ENCODE assay signal across 1 cellular context in the genomic region with DNA sequence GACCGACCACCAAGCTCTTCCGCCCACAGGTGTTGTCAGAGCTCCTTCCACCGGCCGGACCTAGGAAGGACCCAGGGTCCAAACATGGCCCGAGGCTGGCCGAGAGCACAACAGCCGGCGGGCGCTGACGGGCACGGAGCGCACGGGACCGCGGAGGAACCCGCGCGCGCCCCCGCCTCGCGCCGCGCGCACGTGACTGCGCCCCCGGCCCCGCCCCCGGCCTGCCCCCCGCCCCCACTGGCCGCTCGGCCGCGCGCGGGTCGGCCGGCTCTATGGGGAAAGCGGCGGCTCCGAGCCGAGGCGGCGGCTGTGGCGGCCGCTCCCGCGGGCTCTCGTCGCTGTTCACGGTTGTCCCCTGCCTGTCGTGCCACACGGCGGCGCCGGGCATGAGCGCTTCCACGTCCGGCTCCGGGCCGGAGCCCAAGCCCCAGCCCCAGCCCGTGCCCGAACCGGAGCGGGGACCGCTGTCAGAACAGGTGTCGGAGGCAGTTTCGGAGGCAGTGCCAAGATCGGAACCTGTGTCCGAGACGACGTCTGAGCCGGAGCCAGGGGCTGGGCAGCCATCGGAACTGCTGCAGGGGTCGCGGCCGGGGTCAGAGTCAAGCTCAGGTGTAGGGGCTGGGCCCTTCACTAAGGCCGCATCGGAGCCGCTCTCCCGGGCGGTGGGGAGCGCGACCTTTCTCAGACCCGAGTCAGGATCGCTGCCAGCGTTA.
A peak's percentile ranks its signal among the peaks of the same experiment; 100 is the strongest.
TF ChIP-seq lines count a peak whose summit lies in the region.

A gene with protein sequence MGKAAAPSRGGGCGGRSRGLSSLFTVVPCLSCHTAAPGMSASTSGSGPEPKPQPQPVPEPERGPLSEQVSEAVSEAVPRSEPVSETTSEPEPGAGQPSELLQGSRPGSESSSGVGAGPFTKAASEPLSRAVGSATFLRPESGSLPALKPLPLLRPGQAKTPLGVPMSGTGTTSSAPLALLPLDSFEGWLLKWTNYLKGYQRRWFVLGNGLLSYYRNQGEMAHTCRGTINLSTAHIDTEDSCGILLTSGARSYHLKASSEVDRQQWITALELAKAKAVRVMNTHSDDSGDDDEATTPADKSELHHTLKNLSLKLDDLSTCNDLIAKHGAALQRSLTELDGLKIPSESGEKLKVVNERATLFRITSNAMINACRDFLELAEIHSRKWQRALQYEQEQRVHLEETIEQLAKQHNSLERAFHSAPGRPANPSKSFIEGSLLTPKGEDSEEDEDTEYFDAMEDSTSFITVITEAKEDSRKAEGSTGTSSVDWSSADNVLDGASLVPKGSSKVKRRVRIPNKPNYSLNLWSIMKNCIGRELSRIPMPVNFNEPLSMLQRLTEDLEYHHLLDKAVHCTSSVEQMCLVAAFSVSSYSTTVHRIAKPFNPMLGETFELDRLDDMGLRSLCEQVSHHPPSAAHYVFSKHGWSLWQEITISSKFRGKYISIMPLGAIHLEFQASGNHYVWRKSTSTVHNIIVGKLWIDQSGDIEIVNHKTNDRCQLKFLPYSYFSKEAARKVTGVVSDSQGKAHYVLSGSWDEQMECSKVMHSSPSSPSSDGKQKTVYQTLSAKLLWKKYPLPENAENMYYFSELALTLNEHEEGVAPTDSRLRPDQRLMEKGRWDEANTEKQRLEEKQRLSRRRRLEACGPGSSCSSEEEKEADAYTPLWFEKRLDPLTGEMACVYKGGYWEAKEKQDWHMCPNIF (plus strand): TSS at position 237 of the 713 bp plus-strand sequence. CDS start 36 bp downstream, at position 273.

TF ChIP-seq in K562, 482 proteins besides CTCF, POLR2A, EP300 and RAD21:
- TF ChIP-seq, protein P1, sequence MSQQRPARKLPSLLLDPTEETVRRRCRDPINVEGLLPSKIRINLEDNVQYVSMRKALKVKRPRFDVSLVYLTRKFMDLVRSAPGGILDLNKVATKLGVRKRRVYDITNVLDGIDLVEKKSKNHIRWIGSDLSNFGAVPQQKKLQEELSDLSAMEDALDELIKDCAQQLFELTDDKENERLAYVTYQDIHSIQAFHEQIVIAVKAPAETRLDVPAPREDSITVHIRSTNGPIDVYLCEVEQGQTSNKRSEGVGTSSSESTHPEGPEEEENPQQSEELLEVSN (IDR thresholded peaks at IDR 0.05; ENCODE audit: borderline replicate concordance in 1 of 2, extremely low read depth in 1 of 2, insufficient read depth in 1 of 2, insufficient read length in 1 of 2, low read depth in 1 of 2, low read length in 1 of 2, poor library complexity in 1 of 2, severe bottlenecking in 1 of 2): peak in 1 of 2 experiments; percentile 13
- TF ChIP-seq SAP30 (IDR thresholded peaks at IDR 0.05; ENCODE audit: borderline replicate concordance, insufficient read depth, low read depth, low read length, poor library complexity, severe bottlenecking) (no peak), ZNF592 (IDR thresholded peaks at IDR 0.05) (no peak), ZNF445 (CRISPR knock-in tag; IDR thresholded peaks at IDR 0.05; ENCODE audit: low read depth) (no peak), FOXK2 (conservative IDR thresholded peaks at IDR 0.05 in 1 of 2, IDR thresholded peaks at IDR 0.05 in 1 of 2; ENCODE audit: low read depth in 2 of 2) (no peak), NCOA6 (IDR thresholded peaks at IDR 0.05) (no peak), POLR2G (IDR thresholded peaks at IDR 0.05; ENCODE audit: low read depth, low read length) (peak; percentile 57), POLR2B (IDR thresholded peaks at IDR 0.05; ENCODE audit: low read depth, partially characterized antibody) (no peak), EGR1 (conservative IDR thresholded peaks at IDR 0.05) (no peak), SRSF9 (IDR thresholded peaks at IDR 0.05; ENCODE audit: borderline replicate concordance, low read depth, low read length) (no peak), ZNF311 (CRISPR knock-in tag; IDR thresholded peaks at IDR 0.05) (no peak), ZFX (CRISPR knock-in tag; IDR thresholded peaks at IDR 0.05) (peak; percentile 53), RBFOX2 (IDR thresholded peaks at IDR 0.05; ENCODE audit: low read depth, low read length) (peak; percentile 30; the same call in 1 of the 2 replicates), ZNF354B (CRISPR knock-in tag; IDR thresholded peaks at IDR 0.05) (no peak)
- TF ChIP-seq, protein P2, sequence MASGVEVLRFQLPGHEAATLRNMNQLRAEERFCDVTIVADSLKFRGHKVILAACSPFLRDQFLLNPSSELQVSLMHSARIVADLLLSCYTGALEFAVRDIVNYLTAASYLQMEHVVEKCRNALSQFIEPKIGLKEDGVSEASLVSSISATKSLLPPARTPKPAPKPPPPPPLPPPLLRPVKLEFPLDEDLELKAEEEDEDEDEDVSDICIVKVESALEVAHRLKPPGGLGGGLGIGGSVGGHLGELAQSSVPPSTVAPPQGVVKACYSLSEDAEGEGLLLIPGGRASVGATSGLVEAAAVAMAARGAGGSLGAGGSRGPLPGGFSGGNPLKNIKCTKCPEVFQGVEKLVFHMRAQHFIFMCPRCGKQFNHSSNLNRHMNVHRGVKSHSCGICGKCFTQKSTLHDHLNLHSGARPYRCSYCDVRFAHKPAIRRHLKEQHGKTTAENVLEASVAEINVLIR (CRISPR knock-in tag; IDR thresholded peaks at IDR 0.05): no peak
- TF ChIP-seq, protein P3, sequence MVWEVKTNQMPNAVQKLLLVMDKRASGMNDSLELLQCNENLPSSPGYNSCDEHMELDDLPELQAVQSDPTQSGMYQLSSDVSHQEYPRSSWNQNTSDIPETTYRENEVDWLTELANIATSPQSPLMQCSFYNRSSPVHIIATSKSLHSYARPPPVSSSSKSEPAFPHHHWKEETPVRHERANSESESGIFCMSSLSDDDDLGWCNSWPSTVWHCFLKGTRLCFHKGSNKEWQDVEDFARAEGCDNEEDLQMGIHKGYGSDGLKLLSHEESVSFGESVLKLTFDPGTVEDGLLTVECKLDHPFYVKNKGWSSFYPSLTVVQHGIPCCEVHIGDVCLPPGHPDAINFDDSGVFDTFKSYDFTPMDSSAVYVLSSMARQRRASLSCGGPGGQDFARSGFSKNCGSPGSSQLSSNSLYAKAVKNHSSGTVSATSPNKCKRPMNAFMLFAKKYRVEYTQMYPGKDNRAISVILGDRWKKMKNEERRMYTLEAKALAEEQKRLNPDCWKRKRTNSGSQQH (CRISPR knock-in tag; IDR thresholded peaks at IDR 0.05): no peak
